Comparison of ENCODE assay signal across 2 cellular contexts in the genomic region with DNA sequence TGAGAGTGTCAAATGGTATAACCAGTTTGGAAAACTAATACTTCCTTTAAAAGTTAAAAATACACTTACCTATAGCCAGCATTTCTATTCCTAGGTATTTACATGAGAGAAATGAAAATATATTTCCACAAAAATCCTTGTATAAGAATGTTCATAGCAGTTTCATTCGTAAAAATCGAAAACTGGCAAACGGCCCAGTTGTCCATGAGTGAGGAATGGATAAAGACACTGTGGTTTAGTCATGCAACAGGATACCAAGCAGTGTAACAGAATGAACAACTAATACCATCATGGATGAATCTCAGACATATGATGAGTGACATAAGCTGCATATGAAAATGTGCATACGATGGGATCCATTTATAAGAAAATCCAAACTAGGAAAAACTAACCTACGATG.
TF ChIP-seq lines count a peak whose summit lies in the region.

No MANE protein-coding gene starts in this region.

TF ChIP-seq in HepG2, 621 proteins besides CTCF, POLR2A, EP300 and RAD21:
- TF ChIP-seq SAP130 (CRISPR knock-in tag; IDR thresholded peaks at IDR 0.05; ENCODE audit: low read depth) (no peak), CREB1 (IDR thresholded peaks at IDR 0.05) (no peak), CREB1 (CRISPR knock-in tag; IDR thresholded peaks at IDR 0.05) (0 out of 2 replicates have a peak, but pooled peaks have one; percentile 1)
TF ChIP-seq in HepG2: peak in this region for 1.

TF ChIP-seq in IMR-90, 13 proteins besides CTCF, POLR2A, EP300 and RAD21:
- TF ChIP-seq, protein P1, sequence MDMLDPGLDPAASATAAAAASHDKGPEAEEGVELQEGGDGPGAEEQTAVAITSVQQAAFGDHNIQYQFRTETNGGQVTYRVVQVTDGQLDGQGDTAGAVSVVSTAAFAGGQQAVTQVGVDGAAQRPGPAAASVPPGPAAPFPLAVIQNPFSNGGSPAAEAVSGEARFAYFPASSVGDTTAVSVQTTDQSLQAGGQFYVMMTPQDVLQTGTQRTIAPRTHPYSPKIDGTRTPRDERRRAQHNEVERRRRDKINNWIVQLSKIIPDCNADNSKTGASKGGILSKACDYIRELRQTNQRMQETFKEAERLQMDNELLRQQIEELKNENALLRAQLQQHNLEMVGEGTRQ (IDR thresholded peaks at IDR 0.05; ENCODE audit: low read depth, low read length), result no peak
- TF ChIP-seq MAZ (IDR thresholded peaks at IDR 0.05; ENCODE audit: borderline replicate concordance, low read depth, low read length) (no peak), CHD1 (IDR thresholded peaks at IDR 0.05; ENCODE audit: low read depth, low read length) (no peak), MXI1 (IDR thresholded peaks at IDR 0.05; ENCODE audit: borderline replicate concordance, low read depth, low read length) (no peak), FOS (IDR thresholded peaks at IDR 0.05; ENCODE audit: low read depth, low read length) (no peak)
